ENCODE assay signal across 8 cellular contexts in the genomic region with DNA sequence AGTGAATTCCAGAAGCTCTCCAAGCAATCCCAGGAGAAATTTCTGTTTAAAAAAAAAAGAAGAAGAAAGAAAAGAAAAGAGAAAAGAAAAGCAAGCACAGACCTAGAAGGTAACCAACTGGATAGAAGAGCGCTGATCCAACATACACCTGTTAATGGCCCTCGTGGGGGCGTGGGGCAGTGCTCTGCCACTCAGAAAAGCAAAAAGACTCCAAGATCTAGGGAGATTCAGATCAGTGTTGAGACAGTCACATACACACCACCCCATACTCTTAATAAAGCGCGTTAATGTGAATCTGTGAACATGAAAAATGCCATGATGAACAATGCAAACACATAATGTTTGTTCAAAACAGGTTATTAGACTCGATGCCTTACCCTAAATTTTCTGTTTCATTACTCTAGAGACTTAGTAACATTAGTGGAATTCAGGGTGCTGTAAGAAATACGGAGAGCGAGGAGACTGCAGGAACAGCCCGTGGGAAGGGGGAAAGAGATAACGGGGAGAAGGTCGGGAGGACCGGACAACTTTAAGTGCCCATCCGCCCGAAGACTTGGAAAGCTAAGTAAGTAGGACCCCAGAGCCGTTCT. TPM values are rescaled to one million over a fixed set of nuclear protein-coding genes. Genes with fewer than 3 reads are reported as not detected.
DNase-seq lines count a peak whose midpoint lies in the region; ATAC-seq, FAIRE-seq and TF ChIP-seq lines count a peak whose summit lies in the region.

No MANE protein-coding gene starts in this region.

- H3K27me3 ChIP-seq in Caco-2 (replicated peaks; ENCODE audit: control insufficient read depth, insufficient read depth, low read length): no peaks in the 10 kb centered on the region
- H3K27me3 ChIP-seq in pancreas: no peaks in the 10 kb centered on the region

- no peaks in the 10 kb centered on the region for H3K4me1 Mint-ChIP-seq in Caco-2 (ENCODE audit: low read depth, unreplicated experiment)

- TF ChIP-seq CTCF in Caco-2 (IDR thresholded peaks at IDR 0.05; ENCODE audit: insufficient read depth in 1 of 2, low read depth in 1 of 2, low read length in 1 of 2, severe bottlenecking in 1 of 2, unreplicated experiment in 1 of 2) (no peak), epithelial cell of proximal tubule (conservative IDR thresholded peaks at IDR 0.05; ENCODE audit: low read depth, low read length) (no peak), pancreas (IDR thresholded peaks at IDR 0.05) (no peak)

- H3K4me3 ChIP-seq in Caco-2 (ENCODE audit: low read depth, low read length) (peak overlapping the region; percentile 72), epithelial cell of proximal tubule (ENCODE audit: low read depth, low read length) (peak overlapping the region; percentile 93), pancreas (peak overlapping the region; percentile 49 to 66 (median 58))

- H3K4me3 Mint-ChIP-seq in Caco-2 (ENCODE audit: unreplicated experiment): no peak overlapping the region

- peak overlapping the region in 2 of 4 donors; percentile 69 to 86 for H3K27ac ChIP-seq in pancreas

- 6 to 7% methylated on average over 15 of the region's 15 CpGs for WGBS in pancreas, 2 donors

- no peak for DNase-seq in Caco-2
- peak; percentile 33 for DNase-seq in NCI-H524 treated with DMSO at 0.1 percent for 48 hours (lab: John Stamatoyannopoulos, UW)
- no peak for DNase-seq in epithelial cell of proximal tubule (ENCODE audit: low read depth)
- DNase-seq in pancreas: no peak
- no peak for DNase-seq in superior temporal gyrus (ENCODE audit: extremely low spot score)
- DNase-seq in putamen (ENCODE audit: low spot score): no peak
- no peak for DNase-seq in T-helper 1 cell

- POLR2A ChIA-PET in Caco-2 (lab: Charles Lee): interaction anchor here (0.6 kb wide), 1 partner anchor 26 kb away, joined by 3 read pairs; no protein-coding TSS in a partner anchor

- no peaks in the 10 kb centered on the region for H3K9me3 Mint-ChIP-seq in Caco-2 (ENCODE audit: unreplicated experiment)

- ATAC-seq in pancreas (peak in 2 of 4 donors; percentile 8 to 10), HG03280 (IDR thresholded peaks at IDR 0.05; ENCODE audit: unreplicated experiment) (no peak)

- H3K27ac Mint-ChIP-seq in Caco-2 (ENCODE audit: unreplicated experiment): no peak overlapping the region

- TSS peak; percentile 64 for BruUV-seq in Caco-2 (replicated peaks; lab: Mats Ljungman, UMichigan)

- H3K27me3 Mint-ChIP-seq in Caco-2 (ENCODE audit: insufficient read depth, unreplicated experiment): no peaks in the 10 kb centered on the region

- H3K36me3 ChIP-seq in Caco-2 (ENCODE audit: control insufficient read depth, insufficient read depth, low read length) (no peaks in the 10 kb centered on the region), pancreas (peaks cover 0 to 13% (median 7%) of the 10 kb centered on the region in 3 donors)

- intact Hi-C loops in Caco-2 (cut with micrococcal nuclease; ENCODE audit: unreplicated experiment): loop anchor here (5.0 kb wide), 1 partner anchor 180 kb away; no protein-coding TSS in a partner anchor
- intact Hi-C loops in pancreas (cut with DNase I): no loop called here

- H3K9me3 ChIP-seq in Caco-2 (no peaks in the 10 kb centered on the region), pancreas (no peaks in the 10 kb centered on the region)

- CTCF ChIA-PET in Caco-2 (lab: Charles Lee): interaction anchor here (0.9 to 1.6 kb wide), 2 partner anchors 19 to 142 kb away, joined by 3 to 6 read pairs; no protein-coding TSS in a partner anchor

- no peaks in the 10 kb centered on the region for H3K4me1 ChIP-seq in Caco-2
- peaks cover 3 to 9% (median 6%) of the 10 kb centered on the region in 3 donors for H3K4me1 ChIP-seq in pancreas

- FAIRE-seq in pancreas (lab: Jason Lieb, UNC): no peak

- H3K36me3 Mint-ChIP-seq in Caco-2 (ENCODE audit: insufficient read depth, unreplicated experiment): peaks cover 6% of the 10 kb centered on the region

RNA-seq across cellular contexts. Expression of a gene that starts 0.4 kb away (rescaled TPM):
- 9.0 and 12.7 TPM in 2 replicates for total RNA-seq in Caco-2 (2022)
- total RNA-seq in epithelial cell of proximal tubule: 39.9 and 50.9 TPM in 2 replicates
- 10 to 100 TPM in 1 of 6 donors, 1 to 10 TPM in 5; 7.2 to 12.6 (median 8.0) TPM for total RNA-seq in pancreas
- 10 to 100 TPM in 1 of 2 donors, 1 to 10 TPM in 1; 5.0 to 10.4 TPM for polyA plus RNA-seq in pancreas

RNA-seq across cellular contexts. Expression of a gene that starts 0.8 kb away (rescaled TPM):
- total RNA-seq in Caco-2 (2022): 20.5 and 23.5 TPM in 2 replicates
- total RNA-seq in epithelial cell of proximal tubule: 21.8 and 27.2 TPM in 2 replicates
- 10 to 100 TPM in 3 of 6 donors, 1 to 10 TPM in 3; 6.3 to 13.4 (median 9.2) TPM for total RNA-seq in pancreas
- 1 to 10 TPM; 3.1 to 6.9 TPM for polyA plus RNA-seq in pancreas
